Comparison of ENCODE assay signal across 16 cellular contexts in the genomic region with DNA sequence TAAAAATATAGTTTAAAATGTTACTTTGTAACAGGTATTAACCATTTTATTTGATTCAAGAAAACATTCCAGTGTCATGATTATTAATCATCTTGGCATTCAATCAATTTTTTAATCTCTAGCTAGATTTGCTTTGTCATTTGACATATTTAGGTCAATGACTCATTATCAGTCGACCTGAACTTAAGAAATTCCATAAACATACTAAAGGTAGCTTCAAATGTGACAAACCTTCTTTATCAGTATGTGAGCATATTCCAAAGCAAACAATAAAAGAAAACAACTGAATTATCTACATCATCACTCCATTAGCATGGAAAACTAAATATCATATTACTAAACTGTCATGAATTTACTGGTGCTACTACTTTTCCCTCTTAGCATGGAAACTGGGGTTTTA. TPM values are rescaled to one million over a fixed set of nuclear protein-coding genes. Genes with fewer than 3 reads are reported as not detected.
A peak's percentile ranks its signal among the peaks of the same experiment; 100 is the strongest.
DNase-seq lines count a peak whose midpoint lies in the region; FAIRE-seq and TF ChIP-seq lines count a peak whose summit lies in the region.
"Had no signal": no experiment of that assay in that cellular context is flagged by ENCODE, and none has a peak within 500 bp of the region (broad histone marks: within the 10 kb centered on the region; RNA-seq: fewer than 3 reads in every experiment).

No MANE protein-coding gene starts in this region.

- dilution Hi-C loops in mammary epithelial cell (cut with HindIII; ENCODE audit: low sequenced_read_pairs), result no loop called here

- BruUV-seq in mammary epithelial cell (replicated peaks; lab: Mats Ljungman, UMichigan) (no TSS peak), OCI-LY7 (replicated peaks; lab: Mats Ljungman, UMichigan) (no TSS peak)

- H3K79me2 ChIP-seq in mammary epithelial cell (ENCODE audit: insufficient read depth, low read length) (peaks cover 6% of the 10 kb centered on the region), OCI-LY7 (ENCODE audit: insufficient read depth, low read depth, low read length) (no peaks in the 10 kb centered on the region)

- H3K9me3 ChIP-seq in mammary epithelial cell (replicated peaks; ENCODE audit: insufficient read depth, low read length) (no peaks in the 10 kb centered on the region), OCI-LY7 (ENCODE audit: low read length) (peaks cover 7% of the 10 kb centered on the region; the same call in 1 of the 2 replicates)
- H3K9me3 ChIP-seq: colonic mucosa, esophagus muscularis mucosa, left lung had no signal

- POLR2A ChIA-PET in OCI-LY7 (lab: Charles Lee), result no interaction called here

- no peak overlapping the region for H3K9ac ChIP-seq in mammary epithelial cell (ENCODE audit: insufficient read depth, low read length)

- FAIRE-seq in islet of Langerhans (lab: Jason Lieb, UNC), result peak; percentile 78
- no peak for FAIRE-seq in D721Med (lab: Jason Lieb, UNC)

- H3K27ac ChIP-seq in mammary epithelial cell (ENCODE audit: insufficient read depth, low read depth, low read length) (peak overlapping the region; percentile 66), OCI-LY7 (ENCODE audit: low read depth, low read length, poor library complexity, severe bottlenecking) (no peak overlapping the region)
- H3K27ac ChIP-seq: colonic mucosa, esophagus muscularis mucosa, left lung had no signal

- peak; percentile 0 for DNase-seq in A172 (ENCODE audit: low spot score)
- peak; percentile 5 for DNase-seq in LHCN-M2 (ENCODE audit: low read depth)
- DNase-seq in mammary epithelial cell, result peak; percentile 65
- no peak for DNase-seq in D721Med (ENCODE audit: insufficient read length, low spot score)
- no peak for DNase-seq in OCI-LY7 (ENCODE audit: low spot score)
- DNase-seq in Ammon's horn (ENCODE audit: low spot score), result no peak
- DNase-seq in SHP77 treated with DMSO at 0.1 percent for 48 hours (lab: John Stamatoyannopoulos, UW), result no peak
- DNase-seq: activated CD4-positive, CD25-positive, alpha-beta regulatory T cell treated with anti-CD3 and anti-CD28 coated beads, Interleukin-2, amount 50 U/mL, for 72 hours; colonic mucosa; hippocampal formation; left lung; naive B cell; NCI-H2081; RPMI8226 had no signal

- H3K9me2 ChIP-seq in OCI-LY7 (ENCODE audit: insufficient read depth, low read length), result no peaks in the 10 kb centered on the region

- no peaks in the 10 kb centered on the region for H3K27me3 ChIP-seq in mammary epithelial cell (ENCODE audit: insufficient read depth, low read length)
- H3K27me3 ChIP-seq: colonic mucosa, esophagus muscularis mucosa, left lung had no signal

- H4K20me1 ChIP-seq in mammary epithelial cell (ENCODE audit: insufficient read depth, low read length), result no peaks in the 10 kb centered on the region
- no peaks in the 10 kb centered on the region for H4K20me1 ChIP-seq in OCI-LY7 (ENCODE audit: insufficient read depth, low read length)

- H3K4me1 ChIP-seq in mammary epithelial cell (ENCODE audit: insufficient read depth, low read length) (peaks cover 10% of the 10 kb centered on the region), OCI-LY7 (ENCODE audit: insufficient read depth, low read length, poor library complexity, severe bottlenecking) (no peaks in the 10 kb centered on the region)
- H3K4me1 ChIP-seq: colonic mucosa, left lung had no signal

- H3K4me2 ChIP-seq in mammary epithelial cell (ENCODE audit: insufficient read depth, low read depth, low read length) (no peak overlapping the region), OCI-LY7 (ENCODE audit: low read length) (no peak overlapping the region)

- in situ Hi-C loops in mammary epithelial cell (cut with MboI; ENCODE audit: low sequenced_read_pairs in 2 of 2), result no loop called here

- H2AFZ ChIP-seq in mammary epithelial cell (ENCODE audit: low read depth, low read length), result no peak overlapping the region
- no peak overlapping the region for H2AFZ ChIP-seq in OCI-LY7 (ENCODE audit: low read length)

- H3K36me3 ChIP-seq in mammary epithelial cell (ENCODE audit: insufficient read depth, low read length) (peaks cover 24% of the 10 kb centered on the region), OCI-LY7 (ENCODE audit: insufficient read depth, low read length) (peaks cover 71% of the 10 kb centered on the region)

- TF ChIP-seq CTCF in mammary epithelial cell (conservative IDR thresholded peaks at IDR 0.05 in 1 of 2, IDR thresholded peaks at IDR 0.05 in 1 of 2; ENCODE audit: extremely low read depth in 1 of 2, insufficient read depth in 1 of 2, low read depth in 1 of 2, low read length in 2 of 2), result no peak
- no peak for TF ChIP-seq CTCF in D721Med (IDR thresholded peaks at IDR 0.05; ENCODE audit: insufficient read depth, missing control alignments)
- TF ChIP-seq CTCF in OCI-LY7 (conservative IDR thresholded peaks at IDR 0.05; ENCODE audit: low read length), result no peak

- 0% methylated on average over 1 of the region's 1 CpG for WGBS in mammary epithelial cell (ENCODE audit: low coverage, missing lambda C conversion rate)

- CTCF ChIA-PET in mammary epithelial cell (lab: Charles Lee; ENCODE audit: low non-redundant PET) (interaction anchor here (0.6 kb wide), 1 partner anchor 408 kb away, joined by 3 read pairs; no protein-coding TSS in a partner anchor), OCI-LY7 (lab: Charles Lee; ENCODE audit: unreplicated experiment) (no interaction called here)

- intact Hi-C loops in mammary epithelial cell (cut with micrococcal nuclease), result no loop called here
- intact Hi-C loops in OCI-LY7 (cut with micrococcal nuclease; ENCODE audit: unreplicated experiment), result no loop called here

- H3K4me3 ChIP-seq in mammary epithelial cell (replicated peaks in 1 of 3; ENCODE audit: insufficient read depth in 1 of 3, low read depth in 2 of 3, low read length in 3 of 3) (no peak overlapping the region), OCI-LY7 (ENCODE audit: low read depth, low read length, poor library complexity, severe bottlenecking) (no peak overlapping the region)
- H3K4me3 ChIP-seq: colonic mucosa, esophagus muscularis mucosa, left lung had no signal

RNA-seq across cellular contexts. Expression of gene CDKL1, which starts 50.8 kb away (rescaled TPM):
- 0.07 and 0.24 TPM in 2 replicates for total RNA-seq in A172 (2014; rRNA removed; shearing (Covaris generic))
- 2.1 and 3.0 TPM in 2 replicates for total RNA-seq in LHCN-M2 (2014; rRNA removed)
- polyA plus RNA-seq in LHCN-M2 (2012), result 2.2 TPM
- 10 to 100 TPM; 13.7 to 14.1 TPM for total RNA-seq in mammary epithelial cell
- 3.1 TPM for polyA plus RNA-seq in mammary epithelial cell
- 7.6 TPM for polyA minus RNA-seq in mammary epithelial cell
- 0.09 TPM in 1 of 2 replicates, not detected in the other for total RNA-seq in OCI-LY7 (2014; rRNA removed; shearing (Covaris generic))
- 0.22 and 0.36 TPM in 2 replicates for total RNA-seq in OCI-LY7 (2022)

Comparison
In these comparisons a context has a peak if more than half of its experiments do, and no peak if none do; other contexts are left out.
1. DNase-seq: peak in A172 (single experiment), LHCN-M2 (single experiment) and mammary epithelial cell (single experiment); none in D721Med (single experiment), OCI-LY7 (single experiment), Ammon's horn (single experiment) and SHP77 treated with DMSO at 0.1 percent for 48 hours (single experiment).